ENCODE assay signal across 30 cellular contexts in genomic region chr17:49038544-49038943, GRCh38. TPM values are rescaled to one million over a fixed set of nuclear protein-coding genes. Genes with fewer than 3 reads are reported as not detected.
"Had no signal": no experiment of that assay in that cellular context is flagged by ENCODE, and none has a peak within 500 bp of the region (broad histone marks: within the 10 kb centered on the region; RNA-seq: fewer than 3 reads in every experiment).

No MANE protein-coding gene starts in this region.

- H3K9me3 ChIP-seq: left lung, lower lobe of right lung, ovary, right atrium auricular region, stomach, testis, thyroid gland, transverse colon, upper lobe of left lung, vagina had no signal

- H3K36me3 Mint-ChIP-seq: immature natural killer cell; naive B cell; natural killer cell treated with Interleukin-12 subunit alpha and Interleukin-12 subunit beta and Interleukin-15 and Interleukin-18, amount 100 ng/mL, for 72 hours had no signal

- H3K4me1 Mint-ChIP-seq: immature natural killer cell; naive B cell; stimulated activated naive B cell treated with anti-CD40 and anti-IgM and Interleukin-4, amounts not matched to agents 10 μg/mL and 1 μg/mL and 100 μg/mL, for 72 hours had no signal

- H3K4me3 Mint-ChIP-seq: immature natural killer cell; mesothelial cell of epicardium; naive B cell; natural killer cell treated with Interleukin-12 subunit alpha and Interleukin-12 subunit beta and Interleukin-15 and Interleukin-18, amount 100 ng/mL, for 72 hours; stimulated activated naive B cell treated with anti-CD40 and anti-IgM and Interleukin-4, amounts not matched to agents 10 μg/mL and 1 μg/mL and 100 μg/mL, for 72 hours had no signal

- H3K36me3 ChIP-seq: left lung, lower lobe of right lung, ovary, right atrium auricular region, stomach, thyroid gland, transverse colon, upper lobe of left lung, vagina had no signal

- H3K27ac Mint-ChIP-seq: immature natural killer cell; mesothelial cell of epicardium; naive B cell; natural killer cell treated with Interleukin-12 subunit alpha and Interleukin-12 subunit beta and Interleukin-15 and Interleukin-18, amount 100 ng/mL, for 72 hours; progenitor cell of endocrine pancreas; stimulated activated naive B cell treated with anti-CD40 and anti-IgM and Interleukin-4, amounts not matched to agents 10 μg/mL and 1 μg/mL and 100 μg/mL, for 72 hours had no signal

- H3K9me3 Mint-ChIP-seq: immature natural killer cell; mesothelial cell of epicardium; natural killer cell treated with Interleukin-12 subunit alpha and Interleukin-12 subunit beta and Interleukin-15 and Interleukin-18, amount 100 ng/mL, for 72 hours had no signal

- ATAC-seq: left colon; left lung; lower lobe of right lung; natural killer cell treated with Interleukin-12 subunit alpha and Interleukin-12 subunit beta and Interleukin-15 and Interleukin-18, amount 100 ng/mL, for 72 hours; sciatic nerve; stimulated activated naive B cell treated with anti-CD40 and anti-IgM and Interleukin-4, amounts not matched to agents 10 μg/mL and 1 μg/mL and 100 μg/mL, for 72 hours; stimulated activated naive CD8-positive, alpha-beta T cell treated with anti-CD3 and anti-CD28 coated beads, Interleukin-15, Interleukin-2, amounts not matched to agents 100 U/mL and 50 U/mL, for 24 hours had no signal

- H3K4me1 ChIP-seq: left lung, lower lobe of right lung, right atrium auricular region, stomach, testis, thyroid gland, transverse colon, upper lobe of left lung, vagina had no signal

- DNase-seq: hypothalamus; immature natural killer cell; kidney; left colon; left lung; lower lobe of right lung; mammary epithelial cell; mesenchymal stem cell; naive B cell; ovary; stimulated activated CD4-positive, alpha-beta T cell treated with anti-CD3 and anti-CD28 coated beads, Interleukin-12 subunit alpha, Interleukin-12 subunit beta, amount 100 ng/mL, for 4 hours; stimulated activated CD4-positive, alpha-beta T cell treated with anti-CD3 and anti-CD28 coated beads, Interleukin-15, amount 100 ng/mL, for 24 hours; stimulated activated CD4-positive, alpha-beta T cell treated with anti-CD3 and anti-CD28 coated beads, Interleukin-2, amount 100 ng/mL, for 24 hours; stimulated activated CD4-positive, alpha-beta T cell treated with anti-CD3 and anti-CD28 coated beads, Interleukin-4, amount 100 ng/mL, for 1 hour; stimulated activated naive B cell treated with anti-CD40 and anti-IgM and Interleukin-4, amounts not matched to agents 10 μg/mL and 1 μg/mL and 100 μg/mL, for 72 hours; stimulated activated naive CD8-positive, alpha-beta T cell treated with anti-CD3 and anti-CD28 coated beads, Interleukin-15, Interleukin-2, amounts not matched to agents 100 U/mL and 50 U/mL, for 24 hours; stomach; testis; thyroid gland; transverse colon had no signal

- H3K27ac ChIP-seq: left lung, lower lobe of right lung, ovary, right atrium auricular region, skin epidermis, stomach, testis, thyroid gland, transverse colon, upper lobe of left lung, vagina had no signal

- FAIRE-seq: islet of Langerhans, kidney had no signal

- H3K4me3 ChIP-seq: left lung, lower lobe of right lung, ovary, right atrium auricular region, skin epidermis, stomach, testis, thyroid gland, transverse colon, upper lobe of left lung, vagina had no signal

- H3K27me3 ChIP-seq: ovary, right atrium auricular region, testis, thyroid gland, upper lobe of left lung, vagina had no signal

- H3K27me3 Mint-ChIP-seq: natural killer cell treated with Interleukin-12 subunit alpha and Interleukin-12 subunit beta and Interleukin-15 and Interleukin-18, amount 100 ng/mL, for 72 hours; progenitor cell of endocrine pancreas had no signal

RNA-seq across cellular contexts. Expression of gene IGF2BP1, which starts 41.4 kb away (rescaled TPM):
- total RNA-seq: lower lobe of right lung, right atrium auricular region, sciatic nerve, vagina had no signal
- polyA plus RNA-seq: immature natural killer cell, liver had no signal
